Comparison of ENCODE assay signal across 17 cellular contexts in genomic region chr16:85066346-85066885, GRCh38. TPM values are rescaled to one million over a fixed set of nuclear protein-coding genes. Genes with fewer than 3 reads are reported as not detected.
A peak's percentile ranks its signal among the peaks of the same experiment; 100 is the strongest.
DNase-seq lines count a peak whose midpoint lies in the region; ATAC-seq, FAIRE-seq and TF ChIP-seq lines count a peak whose summit lies in the region.
"Had no signal": no experiment of that assay in that cellular context is flagged by ENCODE, and none has a peak within 500 bp of the region (broad histone marks: within the 10 kb centered on the region; RNA-seq: fewer than 3 reads in every experiment).

No MANE protein-coding gene starts in this region.

- no peak overlapping the region for H2BK15ac ChIP-seq in neuronal stem cell (ENCODE audit: low read length)

- WGBS in right cardiac atrium = 86% methylated on average over 12 of the region's 12 CpGs
- WGBS in K562 (ENCODE audit: insufficient coverage, low coverage, missing lambda C conversion rate) = 69% methylated on average over 12 of the region's 12 CpGs
- WGBS in neuronal stem cell (ENCODE audit: extremely low coverage in 2 of 2, insufficient read length in 2 of 2, insufficient replicate concordance in 1 of 2), 2 donors = no CpG with 5 or more reads among the region's 12 CpGs

- H2BK5ac ChIP-seq in neuronal stem cell (ENCODE audit: low read length) = peak overlapping the region; percentile 59

- no peak for TF ChIP-seq EP300 in K562 (IDR thresholded peaks at IDR 0.05; ENCODE audit: low read length)

- H3K9ac ChIP-seq in K562 (ENCODE audit: insufficient read depth in 1 of 2, low read depth in 2 of 2, low read length in 2 of 2) (peak overlapping the region in 1 of 2 experiments; percentile 59; a peak in 1 of 4 replicates), neuronal stem cell (ENCODE audit: low read depth, low read length, poor library complexity) (no peak overlapping the region)
- H3K9ac ChIP-seq: BLaER1 had no signal

- no peak overlapping the region for H4K91ac ChIP-seq in neuronal stem cell (ENCODE audit: low read depth, low read length, poor library complexity)

- no peak overlapping the region for H3K4ac ChIP-seq in neuronal stem cell (ENCODE audit: low read length)

- CTCF ChIA-PET in K562 (lab: Yijun Ruan, JAX; ENCODE audit: low intra/inter-chr PET ratio) = no interaction called here

- TF ChIP-seq CTCF in K562 (IDR thresholded peaks at IDR 0.05 in 2 of 3, conservative IDR thresholded peaks at IDR 0.05 in 1 of 3; ENCODE audit: insufficient read depth in 2 of 3, low read depth in 1 of 3, low read length in 3 of 3) = no peak

- no peaks in the 10 kb centered on the region for H3K79me1 ChIP-seq in neuronal stem cell (ENCODE audit: low read depth, low read length)

- POLR2A ChIA-PET in K562 (lab: Yijun Ruan, JAX) = interaction anchor here (0.5 to 3.4 kb wide), 2 partner anchors 11 to 356 kb away, joined by 4 to 14 read pairs; no protein-coding TSS in a partner anchor

- no peak overlapping the region for H3K23ac ChIP-seq in neuronal stem cell (ENCODE audit: low read depth, low read length, poor library complexity)

- TF ChIP-seq RAD21 in K562 (CRISPR knock-in tag; conservative IDR thresholded peaks at IDR 0.05 in 1 of 2, IDR thresholded peaks at IDR 0.05 in 1 of 2) = no peak

- H3K9me1 ChIP-seq in K562 (ENCODE audit: control insufficient read depth, insufficient read depth, low read length) = no peaks in the 10 kb centered on the region

- BruUV-seq in K562 (replicated peaks; lab: Mats Ljungman, UMichigan) = no TSS peak

- H3K4me2 ChIP-seq in K562 (ENCODE audit: insufficient read depth, low read length) = no peak overlapping the region
- H3K4me2 ChIP-seq in neuronal stem cell (ENCODE audit: insufficient read depth, low read length, poor library complexity, severe bottlenecking) = no peak overlapping the region

- no peak overlapping the region for H2BK12ac ChIP-seq in neuronal stem cell (ENCODE audit: low read length)

- ATAC-seq in right cardiac atrium (no peak), Right ventricle myocardium inferior (no peak), K562 (no peak)
- ATAC-seq: CD8-positive, alpha-beta T cell; GM12878 had no signal

- no peak overlapping the region for H3K4me3 ChIP-seq in right cardiac atrium (ENCODE audit: low read length)
- no peak overlapping the region for H3K4me3 ChIP-seq in K562
- H3K4me3 ChIP-seq in neuronal stem cell (ENCODE audit: low read length in 2 of 2) = no peak overlapping the region
- H3K4me3 ChIP-seq: BLaER1, GM12878, HAP-1 had no signal

- DNase-seq in right cardiac atrium = peak in 2 of 3 donors; percentile 3 to 13
- DNase-seq in Right ventricle myocardium inferior (ENCODE audit: missing footprints) = no peak
- DNase-seq in G401 (ENCODE audit: low spot score) = peak; percentile 67
- DNase-seq in K562 (ENCODE audit: extremely low read depth in 1 of 4, low spot score in 3 of 4) = no peak
- no peak for DNase-seq in neuronal stem cell (ENCODE audit: low spot score)
- DNase-seq in stimulated activated naive CD4-positive, alpha-beta T cell (lab: John Stamatoyannopoulos, UW) = no peak
- no peak for DNase-seq in inferior parietal cortex (ENCODE audit: extremely low spot score)
- DNase-seq: Calu3; CD8-positive, alpha-beta T cell; DMS79 treated with DMSO at 0.1 percent for 48 hours had no signal

- in situ Hi-C loops in G401 (cut with HindIII; ENCODE audit: low sequenced_read_pairs) (no loop called here), K562 (cut with MboI) (no loop called here)

- TF ChIP-seq POLR2A in K562 (conservative IDR thresholded peaks at IDR 0.05) = no peak

- peak overlapping the region; percentile 57 for H4K8ac ChIP-seq in neuronal stem cell (ENCODE audit: low read depth, low read length)

- H2BK120ac ChIP-seq in neuronal stem cell (ENCODE audit: low read depth, low read length) = no peak overlapping the region

- H2AK5ac ChIP-seq in neuronal stem cell (ENCODE audit: low read depth, low read length) = peak overlapping the region; percentile 61

- peaks cover 30% of the 10 kb centered on the region; the same call in 2 of the 3 replicates for H3K36me3 ChIP-seq in K562 (ENCODE audit: control insufficient read depth, insufficient read depth, low read length)
- peaks cover 0 to 1% of the 10 kb centered on the region in 2 donors for H3K36me3 ChIP-seq in neuronal stem cell (replicated peaks in 1 of 2; ENCODE audit: control insufficient read depth in 2 of 2, insufficient read depth in 2 of 2, low read length in 2 of 2)
- H3K36me3 ChIP-seq: BLaER1, HAP-1 had no signal

- H3K14ac ChIP-seq in neuronal stem cell (ENCODE audit: low read length) = peak overlapping the region; percentile 17

- H3K18ac ChIP-seq in neuronal stem cell (ENCODE audit: low read length) = peak overlapping the region; percentile 61

- peaks cover 14% of the 10 kb centered on the region for H4K20me1 ChIP-seq in K562 (replicated peaks; ENCODE audit: control insufficient read depth, insufficient read depth, low read length)

- H2AFZ ChIP-seq in K562 (ENCODE audit: low read depth, low read length) (no peak overlapping the region), neuronal stem cell (ENCODE audit: low read length) (no peak overlapping the region)

- intact Hi-C loops in right cardiac atrium (cut with DNase I) (no loop called here), Right ventricle myocardium inferior (cut with DNase I) (no loop called here), K562 (cut with micrococcal nuclease) (no loop called here)

- H3K27ac ChIP-seq in right cardiac atrium (ENCODE audit: low read length) (no peak overlapping the region), K562 (ENCODE audit: extremely low read depth, low read depth, low read length) (no peak overlapping the region), neuronal stem cell (replicated peaks; ENCODE audit: low read length) (no peak overlapping the region)
- H3K27ac ChIP-seq: 22Rv1, BLaER1 had no signal

- FAIRE-seq in K562 (lab: Jason Lieb, UNC) = no peak
- FAIRE-seq: GM12878, GM19239, H1 had no signal

- H3K4me1 ChIP-seq in right cardiac atrium (ENCODE audit: control insufficient read depth, insufficient read depth, low read length) (no peaks in the 10 kb centered on the region), K562 (replicated peaks in 1 of 2; ENCODE audit: control insufficient read depth in 2 of 2, insufficient read depth in 2 of 2, low read length in 2 of 2) (peaks cover 5 to 6% of the 10 kb centered on the region in 2 experiments; a peak in 4 of 5 replicates), neuronal stem cell (ENCODE audit: control insufficient read depth in 2 of 2, insufficient read depth in 1 of 2, low read depth in 1 of 2, low read length in 2 of 2) (peaks cover 0 to 11% of the 10 kb centered on the region in 2 donors)
- H3K4me1 ChIP-seq: HAP-1 had no signal

- no peaks in the 10 kb centered on the region for H3K27me3 ChIP-seq in right cardiac atrium (ENCODE audit: control insufficient read depth, insufficient read depth)
- no peaks in the 10 kb centered on the region for H3K27me3 ChIP-seq in K562 (ENCODE audit: control insufficient read depth in 2 of 2, insufficient read depth in 2 of 2, low read length in 2 of 2)
- H3K27me3 ChIP-seq in neuronal stem cell (ENCODE audit: control insufficient read depth in 3 of 3, insufficient read depth in 3 of 3, low read depth in 1 of 3, low read length in 3 of 3) = no peaks in the 10 kb centered on the region

- no peaks in the 10 kb centered on the region for H3K79me2 ChIP-seq in K562 (ENCODE audit: control insufficient read depth, insufficient read depth, low read length)

- H3K9me3 ChIP-seq in right cardiac atrium (ENCODE audit: control insufficient read depth, low read length) = no peaks in the 10 kb centered on the region
- H3K9me3 ChIP-seq in K562 (replicated peaks; ENCODE audit: control insufficient read depth, insufficient read depth, low read depth, low read length) = no peaks in the 10 kb centered on the region
- H3K9me3 ChIP-seq in neuronal stem cell (replicated peaks in 1 of 2; ENCODE audit: control insufficient read depth in 2 of 2, insufficient read depth in 1 of 2, low read depth in 1 of 2, low read length in 2 of 2) = no peaks in the 10 kb centered on the region
- H3K9me3 ChIP-seq: BLaER1, HAP-1 had no signal

RNA-seq across cellular contexts. Expression of gene KIAA0513, which starts 38.8 kb away (rescaled TPM):
- total RNA-seq in right cardiac atrium (10 to 100 TPM; 10.9 to 13.5 (median 12.6) TPM), Right ventricle myocardium inferior (7.4 TPM), K562 (2014; rRNA removed) (11.0 and 11.2 TPM in 2 replicates), K562 (2014; rRNA removed; fragmentation: Illumina TruSeq; extraction: Trizol) (6.1 and 10.3 TPM in 2 replicates), K562 (2015; rRNA removed; fragmentation: Illumina TruSeq; extraction: Trizol) (9.3 and 9.7 TPM in 2 replicates), K562 (2021) (13.7 and 14.7 TPM in 2 replicates)
- polyA plus RNA-seq in right cardiac atrium (6.7 TPM), K562 (2011; rRNA removed) (6.9 and 8.6 TPM in 2 replicates), K562 (2014; fragmentation: Illumina TruSeq; extraction: Trizol) (10.1 and 12.6 TPM in 2 replicates), K562 (2014; fragmentation: Nextera tagmentation; extraction: Ambion mirVana) (under 1 TPM; 0.18 to 0.36 TPM), K562 (2014; rRNA removed) (9.8 and 10.2 TPM in 2 replicates)
- 5.5 and 10.5 TPM in 2 replicates for total RNA-seq in G401 (2014; rRNA removed; shearing (Covaris generic))
- total RNA-seq in K562 (2011; cell fraction: chromatin; rRNA removed; ENCODE audit: low replicate concordance) = 51.3 and 93.2 TPM in 2 replicates
- 39.2 and 39.4 TPM in 2 replicates for total RNA-seq in K562 (2011; cell fraction: nucleolus; rRNA removed)
- total RNA-seq in K562 (2011; cell fraction: nucleoplasm; rRNA removed) = 29.0 and 33.3 TPM in 2 replicates
- polyA plus RNA-seq in K562 (2011; cell fraction: cytosol; rRNA removed) = 4.0 and 9.6 TPM in 2 replicates
- polyA plus RNA-seq in K562 (2011; cell fraction: nucleus; rRNA removed) = 6.8 and 12.9 TPM in 2 replicates
- 10.5 and 13.3 TPM in 2 replicates for polyA plus RNA-seq in K562 (2012)
- polyA minus RNA-seq in K562 (2011; rRNA and poly(A)+ RNA removed) = 7.7 and 17.3 TPM in 2 replicates
- polyA minus RNA-seq in K562 (2011; cell fraction: cytosol; rRNA and poly(A)+ RNA removed) = 5.1 and 6.4 TPM in 2 replicates
- 9.6 and 11.7 TPM in 2 replicates for polyA minus RNA-seq in K562 (2011; cell fraction: nucleus; rRNA and poly(A)+ RNA removed)
- 4.4 TPM for polyA plus RNA-seq in neuronal stem cell (2013, experiment 1 of 2)
- polyA plus RNA-seq in neuronal stem cell (2013, experiment 2 of 2) = 5.5 TPM

RNA-seq across cellular contexts. Expression of gene CIBAR2, which starts 45.9 kb away (rescaled TPM):
- total RNA-seq in right cardiac atrium (not detected), Right ventricle myocardium inferior (not detected), K562 (2014; rRNA removed) (not detected in 2 replicates), K562 (2014; rRNA removed; fragmentation: Illumina TruSeq; extraction: Trizol) (not detected in 2 replicates), K562 (2015; rRNA removed; fragmentation: Illumina TruSeq; extraction: Trizol) (not detected in 2 replicates), K562 (2021) (not detected in 2 replicates)
- polyA plus RNA-seq in right cardiac atrium (0.09 TPM), K562 (2011; rRNA removed) (not detected in 2 replicates), K562 (2014; fragmentation: Illumina TruSeq; extraction: Trizol) (not detected in 2 replicates), K562 (2014; fragmentation: Nextera tagmentation; extraction: Ambion mirVana) (not detected), K562 (2014; rRNA removed) (not detected in 2 replicates)
- 0.37 and 0.51 TPM in 2 replicates for total RNA-seq in G401 (2014; rRNA removed; shearing (Covaris generic))
- not detected in 2 replicates for total RNA-seq in K562 (2011; cell fraction: chromatin; rRNA removed; ENCODE audit: low replicate concordance)
- not detected in 2 replicates for total RNA-seq in K562 (2011; cell fraction: nucleolus; rRNA removed)
- total RNA-seq in K562 (2011; cell fraction: nucleoplasm; rRNA removed) = not detected in 2 replicates
- not detected in 2 replicates for polyA plus RNA-seq in K562 (2011; cell fraction: cytosol; rRNA removed)
- not detected in 2 replicates for polyA plus RNA-seq in K562 (2011; cell fraction: nucleus; rRNA removed)
- polyA plus RNA-seq in K562 (2012) = not detected in 2 replicates
- not detected in 2 replicates for polyA minus RNA-seq in K562 (2011; rRNA and poly(A)+ RNA removed)
- not detected in 2 replicates for polyA minus RNA-seq in K562 (2011; cell fraction: cytosol; rRNA and poly(A)+ RNA removed)
- not detected in 2 replicates for polyA minus RNA-seq in K562 (2011; cell fraction: nucleus; rRNA and poly(A)+ RNA removed)
- polyA plus RNA-seq in neuronal stem cell (2013, experiment 1 of 2) = 0.45 TPM
- polyA plus RNA-seq in neuronal stem cell (2013, experiment 2 of 2) = 0.51 TPM
- total RNA-seq: A673; Calu3; CD8-positive, alpha-beta T cell; GM12878; H1 had no signal

RNA-seq across cellular contexts. Expression of gene ZDHHC7, which starts 55.1 kb away (rescaled TPM):
- total RNA-seq in right cardiac atrium (10 to 100 TPM; 33.1 to 39.2 (median 36.8) TPM), Right ventricle myocardium inferior (41.4 TPM), K562 (2014; rRNA removed) (37.4 and 42.5 TPM in 2 replicates), K562 (2014; rRNA removed; fragmentation: Illumina TruSeq; extraction: Trizol) (37.2 and 38.1 TPM in 2 replicates), K562 (2015; rRNA removed; fragmentation: Illumina TruSeq; extraction: Trizol) (44.5 and 44.6 TPM in 2 replicates), K562 (2021) (45.7 and 47.0 TPM in 2 replicates)
- polyA plus RNA-seq in right cardiac atrium (19.4 TPM), K562 (2011; rRNA removed) (36.5 and 42.5 TPM in 2 replicates), K562 (2014; fragmentation: Illumina TruSeq; extraction: Trizol) (48.2 and 49.7 TPM in 2 replicates), K562 (2014; fragmentation: Nextera tagmentation; extraction: Ambion mirVana) (1 to 10 TPM; 1.7 to 1.8 TPM), K562 (2014; rRNA removed) (31.3 and 39.8 TPM in 2 replicates)
- total RNA-seq in G401 (2014; rRNA removed; shearing (Covaris generic)) = 32.9 and 46.2 TPM in 2 replicates
- total RNA-seq in K562 (2011; cell fraction: chromatin; rRNA removed; ENCODE audit: low replicate concordance) = 116 and 182 TPM in 2 replicates
- 70.2 and 72.6 TPM in 2 replicates for total RNA-seq in K562 (2011; cell fraction: nucleolus; rRNA removed)
- 82.7 and 89.1 TPM in 2 replicates for total RNA-seq in K562 (2011; cell fraction: nucleoplasm; rRNA removed)
- 43.9 and 59.7 TPM in 2 replicates for polyA plus RNA-seq in K562 (2011; cell fraction: cytosol; rRNA removed)
- 78.8 and 96.8 TPM in 2 replicates for polyA plus RNA-seq in K562 (2011; cell fraction: nucleus; rRNA removed)
- polyA plus RNA-seq in K562 (2012) = 37.6 and 39.5 TPM in 2 replicates
- polyA minus RNA-seq in K562 (2011; rRNA and poly(A)+ RNA removed) = 22.4 and 22.5 TPM in 2 replicates
- polyA minus RNA-seq in K562 (2011; cell fraction: cytosol; rRNA and poly(A)+ RNA removed) = 14.8 and 19.9 TPM in 2 replicates
- polyA minus RNA-seq in K562 (2011; cell fraction: nucleus; rRNA and poly(A)+ RNA removed) = 17.2 and 23.5 TPM in 2 replicates
- polyA plus RNA-seq in neuronal stem cell (2013, experiment 1 of 2) = 32.5 TPM
- 32.9 TPM for polyA plus RNA-seq in neuronal stem cell (2013, experiment 2 of 2)

Comparison
In these comparisons a context has a peak if more than half of its experiments do, and no peak if none do; other contexts are left out.
1. DNase-seq: peak in right cardiac atrium (2 of 3) and G401 (single experiment); none in Right ventricle myocardium inferior (single experiment), K562 (0 of 4), neuronal stem cell (single experiment), stimulated activated naive CD4-positive, alpha-beta T cell (0 of 6) and inferior parietal cortex (single experiment).